ENCODE assay signal across 1 cellular context in genomic region chr4:176309046-176309445, GRCh38.
TF ChIP-seq lines count a peak whose summit lies in the region.

No MANE protein-coding gene starts in this region.

TF ChIP-seq in SK-N-SH, 30 proteins besides CTCF, POLR2A, EP300 and RAD21 (continued from another document):
- TF ChIP-seq IRF3 (IDR thresholded peaks at IDR 0.05; ENCODE audit: low read depth, low read length), result no peak
